In the genomic region with DNA sequence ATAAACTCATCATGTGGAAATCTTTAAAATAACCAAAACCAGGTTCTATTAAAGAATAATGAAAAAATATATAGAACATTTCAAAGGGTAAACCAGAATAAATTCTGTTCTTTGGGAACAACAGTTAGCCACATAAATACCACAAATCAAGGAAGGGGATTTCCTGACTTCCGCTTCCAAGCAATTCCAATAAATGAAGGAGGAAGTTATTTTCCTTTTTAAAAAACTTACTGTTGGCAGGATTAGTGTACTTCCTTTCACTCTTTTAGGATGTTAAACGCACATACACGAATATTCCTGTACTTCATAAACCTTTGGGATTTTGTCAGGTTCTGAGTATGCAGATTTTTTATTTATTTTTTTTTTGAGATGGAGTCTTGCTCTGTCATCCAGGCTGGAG, we compare ENCODE assay signal across 27 cellular contexts. TPM values are rescaled to one million over a fixed set of nuclear protein-coding genes. Genes with fewer than 3 reads are reported as not detected.
DNase-seq lines count a peak whose midpoint lies in the region; ATAC-seq, FAIRE-seq and TF ChIP-seq lines count a peak whose summit lies in the region.
"Had no signal": no experiment of that assay in that cellular context is flagged by ENCODE, and none has a peak within 500 bp of the region (broad histone marks: within the 10 kb centered on the region; RNA-seq: fewer than 3 reads in every experiment).

No MANE protein-coding gene starts in this region.

- CTCF ChIA-PET in RWPE1 (lab: Yijun Ruan, JAX): interaction anchor here (0.6 kb wide), 1 partner anchor 63 kb away, joined by 3 read pairs; no protein-coding TSS in a partner anchor

- H4K20me1 ChIP-seq in OCI-LY3 (ENCODE audit: insufficient read depth, low read length): no peaks in the 10 kb centered on the region
- H4K20me1 ChIP-seq: BLaER1 had no signal

- H3K4me1 ChIP-seq in OCI-LY3 (ENCODE audit: low read length): peaks cover 20% of the 10 kb centered on the region
- peaks cover 23% of the 10 kb centered on the region for H3K4me1 ChIP-seq in psoas muscle
- no peaks in the 10 kb centered on the region for H3K4me1 ChIP-seq in small intestine (ENCODE audit: control insufficient read depth in 2 of 2, insufficient read depth in 1 of 2, low read depth in 1 of 2, low read length in 1 of 2)
- H3K4me1 ChIP-seq: BLaER1 had no signal

- peak overlapping the region; percentile 23; the same call in 1 of the 2 replicates for H3K4me2 ChIP-seq in OCI-LY3 (ENCODE audit: low read length)
- H3K4me2 ChIP-seq: BLaER1, smooth muscle cell had no signal

- H2AFZ ChIP-seq in OCI-LY3 (ENCODE audit: low read depth, low read length): no peak overlapping the region

- peak; percentile 51 for DNase-seq in A172 (ENCODE audit: low spot score)
- peak; percentile 16 for DNase-seq in fibroblast of peridontal ligament (ENCODE audit: extremely low read depth)
- no peak for DNase-seq in psoas muscle
- DNase-seq in small intestine: no peak
- DNase-seq in RWPE1 (ENCODE audit: low spot score): no peak
- DNase-seq: ACHN; activated B cell treated with CpG ODN at 0.5 μM for 24 hours; activated CD4-positive, alpha-beta memory T cell treated with anti-CD3 and anti-CD28 coated beads for 36 hours; activated gamma-delta T cell; brain microvascular endothelial cell; head of caudate nucleus; left lung; NCI-H1694; NCI-H2171 treated with DMSO at 0.1 percent for 48 hours; NCI-H526; stimulated activated CD4-positive, alpha-beta T cell treated with anti-CD3 and anti-CD28 coated beads, Interleukin-4, amount 100 ng/mL, for 1 hour; stimulated activated naive CD4-positive, alpha-beta T cell treated with Interleukin-2 at 50 U/mL for 16 hours; T-helper 9 cell had no signal

- H3K27me3 ChIP-seq in OCI-LY3 (ENCODE audit: low read depth, low read length) (no peaks in the 10 kb centered on the region), psoas muscle (ENCODE audit: insufficient read depth in 3 of 3, low read length in 2 of 3) (no peaks in the 10 kb centered on the region), small intestine (ENCODE audit: control insufficient read depth in 2 of 2, insufficient read depth in 2 of 2, low read length in 2 of 2) (no peaks in the 10 kb centered on the region)
- H3K27me3 ChIP-seq: BLaER1, brain microvascular endothelial cell, left lung, tibial nerve had no signal

- no peak overlapping the region for H3K9ac ChIP-seq in OCI-LY3 (ENCODE audit: low read length)
- H3K9ac ChIP-seq: BLaER1 had no signal

- H3K9me3 ChIP-seq in OCI-LY3 (ENCODE audit: insufficient read depth, low read length): no peaks in the 10 kb centered on the region
- H3K9me3 ChIP-seq in psoas muscle: peaks cover 5% of the 10 kb centered on the region
- no peaks in the 10 kb centered on the region for H3K9me3 ChIP-seq in small intestine (ENCODE audit: control insufficient read depth, low read depth)
- H3K9me3 ChIP-seq: left lung had no signal

- ATAC-seq in psoas muscle (no peak), HG02885 (IDR thresholded peaks at IDR 0.05; ENCODE audit: poor library complexity, unreplicated experiment) (no peak), GM21367 (IDR thresholded peaks at IDR 0.05; ENCODE audit: unreplicated experiment) (no peak)
- ATAC-seq: K562 had no signal

- no peaks in the 10 kb centered on the region for H3K79me2 ChIP-seq in OCI-LY3 (ENCODE audit: low read length)

- H3K27ac ChIP-seq in OCI-LY3 (ENCODE audit: low read length) (no peak overlapping the region), psoas muscle (peak overlapping the region; percentile 76), small intestine (ENCODE audit: low read depth in 1 of 2, low read length in 1 of 2) (no peak overlapping the region), RWPE1 (no peak overlapping the region)
- H3K27ac ChIP-seq: BLaER1, brain microvascular endothelial cell had no signal

- POLR2A ChIA-PET in RWPE1 (lab: Yijun Ruan, JAX; ENCODE audit: low non-redundant PET): no interaction called here

- WGBS in psoas muscle, 3 donors: 52 to 62% (median 58%) methylated on average over 3 of the region's 3 CpGs
- 28 to 53% (median 50%) methylated on average over 3 of the region's 3 CpGs for WGBS in small intestine, 3 donors

- H3K4me3 ChIP-seq in OCI-LY3 (ENCODE audit: low read length): no peak overlapping the region
- H3K4me3 ChIP-seq in psoas muscle: peak overlapping the region; percentile 1
- H3K4me3 ChIP-seq in small intestine (ENCODE audit: low read depth in 1 of 2, low read length in 2 of 2): no peak overlapping the region
- H3K4me3 ChIP-seq: BLaER1, K562, left lung, smooth muscle cell, tibial nerve had no signal

- intact Hi-C loops in psoas muscle (cut with DNase I): no loop called here

- TF ChIP-seq CTCF in OCI-LY3 (IDR thresholded peaks at IDR 0.05; ENCODE audit: low read depth, low read length) (no peak), psoas muscle (IDR thresholded peaks at IDR 0.05) (no peak), RWPE1 (conservative IDR thresholded peaks at IDR 0.05; ENCODE audit: low read depth) (no peak)

- FAIRE-seq in small intestine (lab: Jason Lieb, UNC): no peak
- FAIRE-seq: colon, endometrium, K562 had no signal

- H3K36me3 ChIP-seq in OCI-LY3 (replicated peaks; ENCODE audit: low read depth, low read length): no peaks in the 10 kb centered on the region
- peaks cover 0 to 5% of the 10 kb centered on the region in 2 donors for H3K36me3 ChIP-seq in psoas muscle (ENCODE audit: insufficient read depth in 1 of 2, low read depth in 1 of 2)
- H3K36me3 ChIP-seq in small intestine (ENCODE audit: control insufficient read depth in 2 of 2, insufficient read depth in 2 of 2, low read length in 2 of 2): no peaks in the 10 kb centered on the region
- H3K36me3 ChIP-seq: brain microvascular endothelial cell, left lung had no signal

RNA-seq across cellular contexts. Expression of gene LIMA1, which starts 13.7 kb away (rescaled TPM):
- total RNA-seq in A172 (2014; rRNA removed; shearing (Covaris generic)): 108 and 109 TPM in 2 replicates
- 10 to 100 TPM in 3 of 4 donors, 1 to 10 TPM in 1; 8.3 to 25.3 (median 17.5) TPM for total RNA-seq in psoas muscle
- polyA plus RNA-seq in psoas muscle: 1 to 10 TPM; 5.6 to 9.0 (median 8.1) TPM
- polyA plus RNA-seq in small intestine: 100 to 1,000 TPM in 2 of 3 donors, 10 to 100 TPM in 1; 89.7 to 125 (median 103) TPM

Comparison
In these comparisons a context has a peak if more than half of its experiments do, and no peak if none do; other contexts are left out.
1. DNase-seq: peak in A172 (single experiment) and fibroblast of peridontal ligament (single experiment); none in psoas muscle (0 of 2), small intestine (single experiment) and RWPE1 (single experiment).